In genomic region chr5:132963175-132964104, GRCh38 we compare ENCODE assay signal across 8 cellular contexts. TPM values are rescaled to one million over a fixed set of nuclear protein-coding genes. Genes with fewer than 3 reads are reported as not detected.
DNase-seq lines count a peak whose midpoint lies in the region; ATAC-seq and TF ChIP-seq lines count a peak whose summit lies in the region.

A gene with protein sequence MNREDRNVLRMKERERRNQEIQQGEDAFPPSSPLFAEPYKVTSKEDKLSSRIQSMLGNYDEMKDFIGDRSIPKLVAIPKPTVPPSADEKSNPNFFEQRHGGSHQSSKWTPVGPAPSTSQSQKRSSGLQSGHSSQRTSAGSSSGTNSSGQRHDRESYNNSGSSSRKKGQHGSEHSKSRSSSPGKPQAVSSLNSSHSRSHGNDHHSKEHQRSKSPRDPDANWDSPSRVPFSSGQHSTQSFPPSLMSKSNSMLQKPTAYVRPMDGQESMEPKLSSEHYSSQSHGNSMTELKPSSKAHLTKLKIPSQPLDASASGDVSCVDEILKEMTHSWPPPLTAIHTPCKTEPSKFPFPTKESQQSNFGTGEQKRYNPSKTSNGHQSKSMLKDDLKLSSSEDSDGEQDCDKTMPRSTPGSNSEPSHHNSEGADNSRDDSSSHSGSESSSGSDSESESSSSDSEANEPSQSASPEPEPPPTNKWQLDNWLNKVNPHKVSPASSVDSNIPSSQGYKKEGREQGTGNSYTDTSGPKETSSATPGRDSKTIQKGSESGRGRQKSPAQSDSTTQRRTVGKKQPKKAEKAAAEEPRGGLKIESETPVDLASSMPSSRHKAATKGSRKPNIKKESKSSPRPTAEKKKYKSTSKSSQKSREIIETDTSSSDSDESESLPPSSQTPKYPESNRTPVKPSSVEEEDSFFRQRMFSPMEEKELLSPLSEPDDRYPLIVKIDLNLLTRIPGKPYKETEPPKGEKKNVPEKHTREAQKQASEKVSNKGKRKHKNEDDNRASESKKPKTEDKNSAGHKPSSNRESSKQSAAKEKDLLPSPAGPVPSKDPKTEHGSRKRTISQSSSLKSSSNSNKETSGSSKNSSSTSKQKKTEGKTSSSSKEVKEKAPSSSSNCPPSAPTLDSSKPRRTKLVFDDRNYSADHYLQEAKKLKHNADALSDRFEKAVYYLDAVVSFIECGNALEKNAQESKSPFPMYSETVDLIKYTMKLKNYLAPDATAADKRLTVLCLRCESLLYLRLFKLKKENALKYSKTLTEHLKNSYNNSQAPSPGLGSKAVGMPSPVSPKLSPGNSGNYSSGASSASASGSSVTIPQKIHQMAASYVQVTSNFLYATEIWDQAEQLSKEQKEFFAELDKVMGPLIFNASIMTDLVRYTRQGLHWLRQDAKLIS (minus strand): TSS chr5:132963634. CDS start chr5:132937189, 26,445 bp downstream.

- peak within 1 kb of the TSS; percentile 90 to 100 (median 100) for H3K27ac ChIP-seq in adrenal gland
- H3K27ac ChIP-seq in heart right ventricle: peak within 1 kb of the TSS; percentile 94 to 99 (median 99)
- peak within 1 kb of the TSS; percentile 99 for H3K27ac ChIP-seq in upper lobe of right lung

- no peaks in the 10 kb centered on the region for H3K27me3 Mint-ChIP-seq in T-cell

- peaks cover 40% of the 10 kb centered on the region in 3 donors for H3K4me1 Mint-ChIP-seq in T-cell

- peak; percentile 98 to 100 for TF ChIP-seq POLR2A in adrenal gland (IDR thresholded peaks at IDR 0.05)

- CTCF ChIA-PET in T-cell (lab: Charles Lee): interaction anchor here in 1 of 2 donors (0.6 to 0.7 kb wide), 4 partner anchors 9 to 1795 kb away, joined by 3 read pairs; partner anchors contain the start of gene DDX46

- DNase-seq in GM12864 (ENCODE audit: low read depth): peak; percentile 78
- peak; percentile 75 for DNase-seq in NCI-H1105 (lab: John Stamatoyannopoulos, UW)
- DNase-seq in T-cell: peak; percentile 63 to 87 (median 77)
- DNase-seq in adrenal gland: peak; percentile 97 to 99 (median 98)
- DNase-seq in heart right ventricle: peak; percentile 96 to 97
- DNase-seq in posterior vena cava (ENCODE audit: low spot score): peak; percentile 99
- peak; percentile 99 for DNase-seq in upper lobe of right lung

- H3K27me3 ChIP-seq in adrenal gland (no peaks in the 10 kb centered on the region), heart right ventricle (no peaks in the 10 kb centered on the region), upper lobe of right lung (no peaks in the 10 kb centered on the region)

- POLR2A ChIA-PET in T-cell (lab: Charles Lee): interaction anchor here (0.5 to 2.2 kb wide), 5 partner anchors 37 to 1417 kb away, joined by 3 to 17 read pairs (median 4); partner anchors contain the start of gene HSPA4 (in 1 of the 2)

- H3K9me3 ChIP-seq in adrenal gland (replicated peaks in 1 of 3) (no peaks in the 10 kb centered on the region), heart right ventricle (no peaks in the 10 kb centered on the region), upper lobe of right lung (no peaks in the 10 kb centered on the region)

- no peak for TF ChIP-seq CTCF in GM12864 (IDR thresholded peaks at IDR 0.05; ENCODE audit: low read depth, low read length, missing control alignments)
- peak in 2 of 6 experiments; percentile 5 for TF ChIP-seq CTCF in adrenal gland (IDR thresholded peaks at IDR 0.05)
- TF ChIP-seq CTCF in heart right ventricle (IDR thresholded peaks at IDR 0.05): no peak
- no peak for TF ChIP-seq CTCF in upper lobe of right lung (IDR thresholded peaks at IDR 0.05)

- H3K4me3 Mint-ChIP-seq in T-cell: peak within 1 kb of the TSS; percentile 91 to 96 (median 93)

- peak within 1 kb of the TSS; percentile 95 to 96 for H3K27ac Mint-ChIP-seq in T-cell

- H3K9me3 Mint-ChIP-seq in T-cell: no peaks in the 10 kb centered on the region

- WGBS in adrenal gland, 4 donors: 0 to 1% (median 1%) methylated on average over 24 to 98 of the region's 98 CpGs
- WGBS in heart right ventricle, 2 donors: 1% methylated on average over 85 to 98 of the region's 98 CpGs

- ATAC-seq in HG02623 (IDR thresholded peaks at IDR 0.05; ENCODE audit: unreplicated experiment) (peak; percentile 94), T-cell (replicated peaks in 1 of 4) (peak; percentile 77 to 83 (median 82)), heart right ventricle (peak; percentile 96 to 98 (median 97)), upper lobe of right lung (peak; percentile 97)

- H3K36me3 ChIP-seq in adrenal gland (replicated peaks in 1 of 2): no peaks in the 10 kb centered on the region
- H3K36me3 ChIP-seq in heart right ventricle: peaks cover 0 to 8% (median 0%) of the 10 kb centered on the region in 9 donors
- H3K36me3 ChIP-seq in upper lobe of right lung: peaks cover 4% of the 10 kb centered on the region

- intact Hi-C loops in adrenal gland (cut with DNase I) (loop anchor here (10.0 kb wide), 1 partner anchor 91 kb away; the partner anchor contains the start of gene HSPA4 (in 2 of the 2)), heart right ventricle (cut with DNase I) (loop anchor here in 7 of 10 donors (2.0 to 10.0 kb wide), 4 partner anchors 61 to 91 kb away; partner anchors contain the start of genes HSPA4 (in 3 of the 7) and ZCCHC10 (in 3 of the 7)), posterior vena cava (cut with DNase I) (no loop called here), upper lobe of right lung (cut with DNase I) (no loop called here)

- peaks cover 4% of the 10 kb centered on the region for H3K36me3 Mint-ChIP-seq in T-cell

- H3K4me3 ChIP-seq in GM12864 (ENCODE audit: low read depth, low read length) (peak within 1 kb of the TSS; percentile 77), adrenal gland (peak within 1 kb of the TSS; percentile 81 to 96 (median 94)), heart right ventricle (peak within 1 kb of the TSS; percentile 62 to 99 (median 94)), upper lobe of right lung (peak within 1 kb of the TSS; percentile 98)

- H3K4me1 ChIP-seq in adrenal gland (replicated peaks in 1 of 2) (peaks cover 19 to 28% of the 10 kb centered on the region in 2 donors), heart right ventricle (peaks cover 5 to 45% (median 37%) of the 10 kb centered on the region in 9 donors), upper lobe of right lung (peaks cover 31% of the 10 kb centered on the region)

RNA-seq across cellular contexts. Expression of the gene that starts here (rescaled TPM):
- 10 to 100 TPM; 44.2 to 74.1 (median 53.0) TPM for total RNA-seq in T-cell
- total RNA-seq in adrenal gland: 100 to 1,000 TPM in 1 of 8 donors, 10 to 100 TPM in 7; 42.5 to 158 (median 92.1) TPM
- 100 to 1,000 TPM in 1 of 3 donors, 10 to 100 TPM in 1, 1 to 10 TPM in 1; 9.7 to 107 (median 14.6) TPM for polyA plus RNA-seq in adrenal gland
- total RNA-seq in heart right ventricle: 10 to 100 TPM; 35.2 to 63.8 (median 53.3) TPM
- 1 to 10 TPM; 7.0 to 9.3 TPM for polyA plus RNA-seq in heart right ventricle
- 10 to 100 TPM; 78.2 to 90.3 TPM for total RNA-seq in posterior vena cava
- total RNA-seq in upper lobe of right lung: 76.9 TPM

Comparison
In these comparisons a context has a peak if more than half of its experiments do, and no peak if none do; other contexts are left out.
1. Peak in every context shown above with its lines: DNase-seq, ATAC-seq, H3K4me3 ChIP-seq and H3K27ac ChIP-seq.
2. intact Hi-C loops: an anchor here in adrenal gland (10.0 kb wide) and heart right ventricle (2.0 to 10.0 kb wide); none called in posterior vena cava and upper lobe of right lung.